8 cellular contexts compared by ENCODE assay signal in the genomic region with DNA sequence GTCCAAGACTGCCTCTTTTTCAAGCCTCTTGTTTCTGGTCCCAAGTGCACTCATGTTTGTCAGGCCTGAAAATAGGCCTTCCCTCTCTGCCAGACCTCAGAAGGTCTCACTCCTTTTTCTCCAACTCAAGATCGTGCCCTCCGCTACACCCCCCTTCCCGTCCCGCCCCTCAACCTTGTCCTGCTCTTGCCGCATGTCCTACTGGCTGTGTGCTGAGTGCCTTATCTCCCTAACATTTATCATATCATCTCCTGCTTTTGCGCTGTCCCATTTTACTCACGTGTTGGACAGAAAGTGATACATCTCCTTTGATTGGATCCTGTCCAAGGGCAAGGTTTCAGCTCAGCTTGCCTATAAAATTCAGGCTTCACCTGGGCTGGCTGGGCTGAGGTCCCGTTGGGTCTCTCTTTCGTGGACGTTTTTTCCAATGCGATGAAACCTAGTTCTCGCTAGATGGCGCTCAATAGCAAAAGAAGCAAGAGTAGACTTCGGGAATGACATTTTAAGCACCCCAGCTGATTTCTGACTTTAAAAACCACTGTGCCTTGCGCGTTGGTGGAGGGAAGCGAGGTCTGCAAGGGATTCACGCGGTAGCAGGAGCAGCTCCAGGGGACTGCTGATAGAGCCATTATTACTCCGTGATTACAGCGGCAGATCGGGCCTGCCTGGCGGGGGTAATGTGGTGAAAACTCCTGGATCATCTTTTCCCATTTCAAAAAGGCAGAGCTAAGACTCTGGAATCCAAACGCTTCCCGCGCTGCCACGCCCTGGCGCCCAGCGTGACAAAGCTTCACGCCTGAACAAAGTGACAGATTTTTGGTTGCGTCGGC.
A peak's percentile ranks its signal among the peaks of the same experiment; 100 is the strongest.
DNase-seq lines count a peak whose midpoint lies in the region; ATAC-seq and TF ChIP-seq lines count a peak whose summit lies in the region.

No MANE protein-coding gene starts in this region.

- DNase-seq in NCI-H1436 (lab: John Stamatoyannopoulos, UW) (peak; percentile 40), NCI-H1436 treated with DMSO at 0.1 percent for 48 hours (lab: John Stamatoyannopoulos, UW) (no peak), HuH-7.5 (ENCODE audit: low spot score) (peak; percentile 67), astrocyte of the cerebellum (ENCODE audit: low read depth) (peak; percentile 76), hippocampal formation (lab: John Stamatoyannopoulos, UW) (peak; percentile 40 to 81)

- no peaks in the 10 kb centered on the region for H3K36me3 ChIP-seq in OCI-LY3 (replicated peaks; ENCODE audit: low read depth, low read length)
- no peaks in the 10 kb centered on the region for H3K36me3 ChIP-seq in rectal smooth muscle tissue (ENCODE audit: control insufficient read depth, insufficient read depth, low read length)

- peak overlapping the region; percentile 64 for H2AFZ ChIP-seq in OCI-LY3 (ENCODE audit: low read depth, low read length)

- peak overlapping the region; percentile 77 for H3K4me2 ChIP-seq in OCI-LY3 (ENCODE audit: low read length)

- H3K27me3 ChIP-seq in OCI-LY3 (ENCODE audit: low read depth, low read length) (no peaks in the 10 kb centered on the region), rectal smooth muscle tissue (ENCODE audit: control insufficient read depth, insufficient read depth, low read length) (no peaks in the 10 kb centered on the region)

- in situ Hi-C loops in astrocyte of the cerebellum (cut with HindIII; ENCODE audit: low sequenced_read_pairs) = no loop called here

- H3K4me1 ChIP-seq in OCI-LY3 (ENCODE audit: low read length) (peaks cover 44% of the 10 kb centered on the region), rectal smooth muscle tissue (ENCODE audit: control insufficient read depth, insufficient read depth, low read length) (no peaks in the 10 kb centered on the region)

- no peaks in the 10 kb centered on the region for H3K79me2 ChIP-seq in OCI-LY3 (ENCODE audit: low read length)

- no peak overlapping the region for H3K27ac ChIP-seq in OCI-LY3 (ENCODE audit: low read length)
- H3K27ac ChIP-seq in rectal smooth muscle tissue (ENCODE audit: low read depth, low read length) = no peak overlapping the region

- no peaks in the 10 kb centered on the region for H3K9me3 ChIP-seq in OCI-LY3 (ENCODE audit: insufficient read depth, low read length)

- peak; percentile 73 for ATAC-seq in GM21723 (IDR thresholded peaks at IDR 0.05; ENCODE audit: unreplicated experiment)

- H3K4me3 ChIP-seq in OCI-LY3 (ENCODE audit: low read length) (peak overlapping the region; percentile 60), astrocyte of the cerebellum (ENCODE audit: low read depth, low read length) (peak overlapping the region; percentile 43), rectal smooth muscle tissue (ENCODE audit: low read length) (peak overlapping the region; percentile 8)

- peak overlapping the region; percentile 24 for H3K9ac ChIP-seq in OCI-LY3 (ENCODE audit: low read length)
- no peak overlapping the region for H3K9ac ChIP-seq in rectal smooth muscle tissue (ENCODE audit: low read length)

- TF ChIP-seq CTCF in OCI-LY3 (IDR thresholded peaks at IDR 0.05; ENCODE audit: low read depth, low read length) (peak; percentile 95), astrocyte of the cerebellum (IDR thresholded peaks at IDR 0.05; ENCODE audit: low read depth, low read length, missing control alignments) (peak; percentile 86)

- H4K20me1 ChIP-seq in OCI-LY3 (ENCODE audit: insufficient read depth, low read length) = no peaks in the 10 kb centered on the region

Comparison
In these comparisons a context has a peak if more than half of its experiments do, and no peak if none do; other contexts are left out.
1. H3K4me3 ChIP-seq: peak in every context shown above with its lines; median percentile 60 in OCI-LY3; 43 in astrocyte of the cerebellum; 8 in rectal smooth muscle tissue.